18 cellular contexts compared by ENCODE assay signal in the genomic region with DNA sequence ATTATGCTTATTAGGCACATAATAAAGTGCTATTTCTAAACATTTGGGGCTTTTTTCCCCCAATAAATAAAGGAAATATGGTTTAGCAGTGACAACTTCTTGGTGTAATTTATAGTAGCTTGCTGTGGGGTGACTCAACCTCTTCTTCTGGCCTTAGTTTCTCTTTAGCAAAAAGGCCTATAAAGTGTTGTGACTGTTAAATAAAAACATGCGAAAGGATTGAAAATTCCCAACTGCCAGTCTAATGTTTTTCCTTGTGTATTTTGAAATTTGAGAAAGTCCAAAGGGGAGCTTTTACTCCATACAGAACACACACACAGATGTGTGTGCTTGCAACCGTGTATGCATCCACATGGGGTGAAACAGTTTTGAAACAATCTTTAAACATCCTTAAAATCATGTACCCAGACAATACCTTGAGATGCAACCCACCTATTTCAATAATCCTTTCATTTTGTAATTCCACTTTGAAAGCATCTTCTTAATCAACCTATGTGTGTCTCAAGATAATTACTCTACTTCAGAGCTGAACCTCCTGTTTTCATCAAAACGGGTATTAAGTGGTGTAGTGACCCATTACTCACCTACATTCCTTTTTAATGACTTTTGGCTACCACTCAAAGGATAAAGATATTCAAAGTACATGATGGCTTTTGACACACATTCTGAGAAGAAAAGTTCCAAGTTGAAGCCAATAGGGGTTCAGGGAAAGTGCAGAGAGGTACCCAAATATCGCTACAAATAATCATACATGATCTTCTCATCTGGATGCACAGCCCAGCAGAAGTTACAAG.
A peak's percentile ranks its signal among the peaks of the same experiment; 100 is the strongest.
DNase-seq lines count a peak whose midpoint lies in the region; ATAC-seq, FAIRE-seq and TF ChIP-seq lines count a peak whose summit lies in the region.
"Had no signal": no experiment of that assay in that cellular context is flagged by ENCODE, and none has a peak within 500 bp of the region (broad histone marks: within the 10 kb centered on the region; RNA-seq: fewer than 3 reads in every experiment).

No MANE protein-coding gene starts in this region.

- peaks cover 78% of the 10 kb centered on the region for H3K36me3 Mint-ChIP-seq in stimulated activated memory B cell treated with anti-CD40 and anti-IgM and Interleukin-4, amounts not matched to agents 10 μg/mL and 1 μg/mL and 100 μg/mL, for 72 hours
- H3K36me3 Mint-ChIP-seq in H9 (ENCODE audit: insufficient read depth in 1 of 3, low read depth in 3 of 3): peaks cover 5 to 71% (median 31%) of the 10 kb centered on the region in 3 experiments; a peak in 6 of 7 replicates

- no peak for TF ChIP-seq CTCF in fibroblast of lung (conservative IDR thresholded peaks at IDR 0.05 in 1 of 2, IDR thresholded peaks at IDR 0.05 in 1 of 2; ENCODE audit: low read depth in 1 of 2, low read length in 2 of 2)
- TF ChIP-seq CTCF in retinal pigment epithelial cell (conservative IDR thresholded peaks at IDR 0.05; ENCODE audit: low read depth, low read length): no peak
- TF ChIP-seq CTCF in kidney (IDR thresholded peaks at IDR 0.05; ENCODE audit: borderline replicate concordance, extremely low read depth, insufficient read depth): no peak
- TF ChIP-seq CTCF in H9 (conservative IDR thresholded peaks at IDR 0.05): no peak

- H2BK5ac ChIP-seq in H9 (ENCODE audit: insufficient read length, low read length): no peak overlapping the region

- no peak overlapping the region for H4K8ac ChIP-seq in H9 (replicated peaks; ENCODE audit: insufficient read length, low read depth, low read length)

- H3K56ac ChIP-seq in H9 (ENCODE audit: insufficient read length, low read depth, low read length): no peak overlapping the region

- peaks cover 4% of the 10 kb centered on the region for H3K36me3 ChIP-seq in fibroblast of lung (ENCODE audit: control insufficient read depth, insufficient read depth, low read length)
- H3K36me3 ChIP-seq in kidney (ENCODE audit: control insufficient read depth in 1 of 2, insufficient read depth in 2 of 2, low read length in 2 of 2): peaks cover 9 to 12% of the 10 kb centered on the region in 2 donors

- no peaks in the 10 kb centered on the region for H3K23me2 ChIP-seq in H9 (ENCODE audit: insufficient read length, low read depth, low read length, poor library complexity, severe bottlenecking)

- H2BK15ac ChIP-seq in H9 (ENCODE audit: low read depth, low read length): no peak overlapping the region

- H4K20me1 ChIP-seq in fibroblast of lung (ENCODE audit: control insufficient read depth, extremely low read depth, insufficient read depth, low read length): no peaks in the 10 kb centered on the region
- H4K20me1 ChIP-seq in H9 (ENCODE audit: control insufficient read depth, insufficient read depth, insufficient read length): no peaks in the 10 kb centered on the region

- H2AK5ac ChIP-seq in H9 (ENCODE audit: insufficient read length, low read length): no peak overlapping the region

- no peak overlapping the region for H3K27ac ChIP-seq in fibroblast of lung (ENCODE audit: insufficient read depth, low read length)
- H3K27ac ChIP-seq in kidney (ENCODE audit: low read depth in 2 of 2, low read length in 2 of 2): no peak overlapping the region
- no peak overlapping the region for H3K27ac ChIP-seq in H9 (ENCODE audit: insufficient read length, low read depth, low read length)
- H3K27ac ChIP-seq: parathyroid adenoma had no signal

- no peaks in the 10 kb centered on the region for H3K27me3 Mint-ChIP-seq in stimulated activated memory B cell treated with anti-CD40 and anti-IgM and Interleukin-4, amounts not matched to agents 10 μg/mL and 1 μg/mL and 100 μg/mL, for 72 hours
- H3K27me3 Mint-ChIP-seq in H9 (ENCODE audit: low read depth): no peaks in the 10 kb centered on the region
- H3K27me3 Mint-ChIP-seq: activated CD8-positive, alpha-beta T cell treated with anti-CD3 and anti-CD28 coated beads for 36 hours; brain; IgD-negative memory B cell had no signal

- H4K5ac ChIP-seq in H9 (ENCODE audit: insufficient read length, low read depth, low read length): no peak overlapping the region

- H3K4me1 ChIP-seq in fibroblast of lung (ENCODE audit: control insufficient read depth, extremely low read depth, insufficient read depth, low read length): peaks cover 6% of the 10 kb centered on the region
- H3K4me1 ChIP-seq in kidney (ENCODE audit: control insufficient read depth in 1 of 2, insufficient read depth in 1 of 2, low read depth in 1 of 2, low read length in 2 of 2): no peaks in the 10 kb centered on the region
- no peaks in the 10 kb centered on the region for H3K4me1 ChIP-seq in H9 (ENCODE audit: insufficient read depth, low read length)
- H3K4me1 ChIP-seq: parathyroid adenoma had no signal

- no peak for ATAC-seq in stimulated activated memory B cell treated with anti-CD40 and anti-IgM and Interleukin-4, amounts not matched to agents 10 μg/mL and 1 μg/mL and 100 μg/mL, for 72 hours
- no peak for ATAC-seq in HG03342 (IDR thresholded peaks at IDR 0.05; ENCODE audit: unreplicated experiment)
- ATAC-seq: activated CD8-positive, alpha-beta T cell treated with anti-CD3 and anti-CD28 coated beads for 36 hours had no signal

- H3T11ph ChIP-seq in H9 (ENCODE audit: low read length): no peak overlapping the region

- no peaks in the 10 kb centered on the region for H3K4me1 Mint-ChIP-seq in stimulated activated memory B cell treated with anti-CD40 and anti-IgM and Interleukin-4, amounts not matched to agents 10 μg/mL and 1 μg/mL and 100 μg/mL, for 72 hours
- H3K4me1 Mint-ChIP-seq in H9: no peaks in the 10 kb centered on the region
- H3K4me1 Mint-ChIP-seq: brain, IgD-negative memory B cell had no signal

- no peak for DNase-seq in H54 (ENCODE audit: insufficient read length, low spot score)
- DNase-seq in RPMI7951 (ENCODE audit: low read depth): peak; percentile 29
- peak; percentile 5 to 49 for DNase-seq in fibroblast of lung (ENCODE audit: low read depth in 2 of 2)
- DNase-seq in retinal pigment epithelial cell (ENCODE audit: low read depth): peak; percentile 73
- DNase-seq in kidney: no peak
- no peak for DNase-seq in H9
- DNase-seq: activated CD8-positive, alpha-beta T cell treated with anti-CD3 and anti-CD28 coated beads for 36 hours; C1 segment of cervical spinal cord; DND-41; effector CD8-positive, alpha-beta T cell; NCI-H2227 treated with DMSO at 0.1 percent for 48 hours had no signal

- H3K79me2 ChIP-seq in fibroblast of lung (ENCODE audit: control insufficient read depth, insufficient read depth, low read length) (no peaks in the 10 kb centered on the region), H9 (ENCODE audit: insufficient read depth, low read length) (no peaks in the 10 kb centered on the region)
- H3K79me2 ChIP-seq: parathyroid adenoma had no signal

- H2BK12ac ChIP-seq in H9 (ENCODE audit: insufficient read length, low read depth, low read length): no peak overlapping the region

- no peak overlapping the region for H3K4me2 ChIP-seq in fibroblast of lung (ENCODE audit: extremely low read depth, insufficient read depth, low read length)
- no peak overlapping the region for H3K4me2 ChIP-seq in H9 (ENCODE audit: insufficient read depth, insufficient read length, low read length)

- H3K4me3 ChIP-seq in fibroblast of lung (replicated peaks in 1 of 4; ENCODE audit: control extremely low read depth in 1 of 4, insufficient read depth in 1 of 4, low read depth in 3 of 4, low read length in 4 of 4) (no peak overlapping the region), retinal pigment epithelial cell (ENCODE audit: low read length) (no peak overlapping the region), kidney (ENCODE audit: low read length in 2 of 2) (no peak overlapping the region)

- H2BK120ac ChIP-seq in H9 (ENCODE audit: low read depth, low read length, poor library complexity, severe bottlenecking): no peak overlapping the region

- TF ChIP-seq POLR2A in H54 (IDR thresholded peaks at IDR 0.05; ENCODE audit: low read depth, low read length): no peak

- intact Hi-C loops in kidney (cut with DNase I): no loop called here

- FAIRE-seq in H54 (lab: Jason Lieb, UNC) (peak; percentile 45), kidney (lab: Jason Lieb, UNC) (no peak)
- FAIRE-seq: GM12891 had no signal

- H3K23ac ChIP-seq in H9 (ENCODE audit: insufficient read length, low read depth, low read length): no peak overlapping the region

- no peaks in the 10 kb centered on the region for H3K79me1 ChIP-seq in H9 (ENCODE audit: insufficient read depth, low read depth, low read length, poor library complexity, severe bottlenecking)

- H3K9me3 ChIP-seq in fibroblast of lung (ENCODE audit: control insufficient read depth, insufficient read depth, low read depth, low read length) (no peaks in the 10 kb centered on the region), kidney (ENCODE audit: control insufficient read depth in 1 of 2, low read length in 2 of 2) (no peaks in the 10 kb centered on the region), H9 (ENCODE audit: control insufficient read depth, low read depth, low read length) (no peaks in the 10 kb centered on the region)

- H2AFZ ChIP-seq in fibroblast of lung (ENCODE audit: low read length) (no peak overlapping the region), H9 (ENCODE audit: low read length) (no peak overlapping the region)
- H2AFZ ChIP-seq: parathyroid adenoma had no signal

- no peak overlapping the region for H3K9ac ChIP-seq in fibroblast of lung (ENCODE audit: insufficient read depth, low read length)
- H3K9ac ChIP-seq in kidney (ENCODE audit: low read length in 2 of 2): no peak overlapping the region
- H3K9ac ChIP-seq in H9 (ENCODE audit: extremely low read depth, insufficient read length, low read length): no peak overlapping the region
- H3K9ac ChIP-seq: parathyroid adenoma had no signal

- H3K4ac ChIP-seq in H9 (ENCODE audit: low read depth, low read length): no peak overlapping the region

- H3K18ac ChIP-seq in H9 (ENCODE audit: insufficient read length, low read depth, low read length): no peak overlapping the region

- WGBS in H9 (ENCODE audit: extremely low coverage, insufficient read length, low lambda C conversion rate): no CpG with 5 or more reads among the region's 4 CpGs

- no peak overlapping the region for H3K4me3 Mint-ChIP-seq in stimulated activated memory B cell treated with anti-CD40 and anti-IgM and Interleukin-4, amounts not matched to agents 10 μg/mL and 1 μg/mL and 100 μg/mL, for 72 hours
- H3K4me3 Mint-ChIP-seq in H9: no peak overlapping the region
- H3K4me3 Mint-ChIP-seq: activated CD8-positive, alpha-beta T cell treated with anti-CD3 and anti-CD28 coated beads for 36 hours; brain; IgD-negative memory B cell had no signal

- no peaks in the 10 kb centered on the region for H3K9me3 Mint-ChIP-seq in stimulated activated memory B cell treated with anti-CD40 and anti-IgM and Interleukin-4, amounts not matched to agents 10 μg/mL and 1 μg/mL and 100 μg/mL, for 72 hours
- no peaks in the 10 kb centered on the region for H3K9me3 Mint-ChIP-seq in H9
- H3K9me3 Mint-ChIP-seq: activated CD8-positive, alpha-beta T cell treated with anti-CD3 and anti-CD28 coated beads for 36 hours; activated T-helper 2 cell treated with anti-CD3 and anti-CD28 coated beads, Interferon-gamma antibody, Interleukin-2, Interleukin-4, amounts not matched to agents 10 μg/mL and 5 μg/mL and 100 μg/mL, durations not matched to agents 14 hours and 24 hours and 36 hours; brain; IgD-negative memory B cell had no signal

- H3K27me3 ChIP-seq in fibroblast of lung (ENCODE audit: control insufficient read depth, insufficient read depth, low read length) (no peaks in the 10 kb centered on the region), H9 (ENCODE audit: insufficient read depth, low read length) (no peaks in the 10 kb centered on the region)

- no peak overlapping the region for H4K91ac ChIP-seq in H9 (ENCODE audit: insufficient read length, low read depth, low read length)

- no peak overlapping the region for H3K27ac Mint-ChIP-seq in stimulated activated memory B cell treated with anti-CD40 and anti-IgM and Interleukin-4, amounts not matched to agents 10 μg/mL and 1 μg/mL and 100 μg/mL, for 72 hours
- no peak overlapping the region for H3K27ac Mint-ChIP-seq in H9
- H3K27ac Mint-ChIP-seq: activated CD8-positive, alpha-beta T cell treated with anti-CD3 and anti-CD28 coated beads for 36 hours; activated T-helper 2 cell treated with anti-CD3 and anti-CD28 coated beads, Interferon-gamma antibody, Interleukin-2, Interleukin-4, amounts not matched to agents 10 μg/mL and 5 μg/mL and 100 μg/mL, durations not matched to agents 14 hours and 24 hours and 36 hours; brain; IgD-negative memory B cell had no signal

- H2BK20ac ChIP-seq in H9 (ENCODE audit: low read depth, low read length, poor library complexity, severe bottlenecking): no peak overlapping the region

- no peak overlapping the region for H3K14ac ChIP-seq in H9 (ENCODE audit: insufficient read depth, low read length)

Comparison
In these comparisons a context has a peak if more than half of its experiments do, and no peak if none do; other contexts are left out.
1. DNase-seq: peak in RPMI7951 (single experiment), fibroblast of lung (2 of 2) and retinal pigment epithelial cell (single experiment); none in H54 (single experiment), kidney (single experiment) and H9 (single experiment).